ENCODE assay signal across 8 cellular contexts in genomic region chr19:36417752-36418286, GRCh38. TPM values are rescaled to one million over a fixed set of nuclear protein-coding genes. Genes with fewer than 3 reads are reported as not detected.
DNase-seq lines count a peak whose midpoint lies in the region; FAIRE-seq and TF ChIP-seq lines count a peak whose summit lies in the region.

No MANE protein-coding gene starts in this region.

- H3K27ac ChIP-seq in SK-N-MC (no peak overlapping the region), esophagus muscularis mucosa (replicated peaks in 1 of 4) (peak overlapping the region; percentile 90 to 93 (median 92)), prostate gland (peak overlapping the region; percentile 85 to 90)

- H3K4me1 ChIP-seq in esophagus muscularis mucosa: peaks cover 16 to 41% (median 25%) of the 10 kb centered on the region in 4 donors
- H3K4me1 ChIP-seq in prostate gland (replicated peaks): no peaks in the 10 kb centered on the region

- TF ChIP-seq POLR2A in GM12892 (IDR thresholded peaks at IDR 0.05; ENCODE audit: low read depth, low read length) (no peak), esophagus muscularis mucosa (IDR thresholded peaks at IDR 0.05; ENCODE audit: low read depth) (no peak), prostate gland (IDR thresholded peaks at IDR 0.05) (no peak)

- peak overlapping the region; percentile 82 for H3K4me3 ChIP-seq in SK-N-MC
- H3K4me3 ChIP-seq in esophagus muscularis mucosa: peak overlapping the region; percentile 77 to 88 (median 80)
- peak overlapping the region; percentile 64 to 65 for H3K4me3 ChIP-seq in prostate gland

- TF ChIP-seq CTCF in esophagus muscularis mucosa (IDR thresholded peaks at IDR 0.05) (no peak), prostate gland (IDR thresholded peaks at IDR 0.05) (no peak)

- peak overlapping the region; percentile 79 for H3K9ac ChIP-seq in SK-N-MC (ENCODE audit: insufficient read length)

- WGBS in esophagus muscularis mucosa: 1% methylated on average over 10 of the region's 25 CpGs
- 28% methylated on average over 25 of the region's 25 CpGs for WGBS in prostate gland

- H3K27me3 ChIP-seq in esophagus muscularis mucosa: peaks cover 0 to 8% (median 0%) of the 10 kb centered on the region in 4 donors
- no peaks in the 10 kb centered on the region for H3K27me3 ChIP-seq in prostate gland (replicated peaks; ENCODE audit: insufficient read depth)

- H3K9me3 ChIP-seq in SK-N-MC (ENCODE audit: low read depth, low read length) (0 out of 2 replicates have a peak, but pooled peaks cover 1% of the 10 kb centered on the region), esophagus muscularis mucosa (no peaks in the 10 kb centered on the region), prostate gland (no peaks in the 10 kb centered on the region)

- intact Hi-C loops in esophagus muscularis mucosa (cut with DNase I) (no loop called here), prostate gland (cut with DNase I) (no loop called here)

- DNase-seq in GM12892 (ENCODE audit: insufficient read length) (no peak), SK-N-MC (ENCODE audit: low read depth, low spot score) (no peak), esophagus muscularis mucosa (ENCODE audit: extremely low spot score) (no peak), prostate gland (ENCODE audit: low spot score) (no peak), hepatic stellate cell (ENCODE audit: low spot score) (no peak), NCI-H69 (lab: John Stamatoyannopoulos, UW) (no peak), DMS114 treated with DMSO at 0.1 percent for 48 hours (lab: John Stamatoyannopoulos, UW; ENCODE audit: unreplicated experiment) (no peak)
- no peak for DNase-seq in activated effector memory CD4-positive, alpha-beta T cell treated with anti-CD3 and anti-CD28 coated beads, Interleukin-2, amount 50 U/mL, for 16 hours

- TF ChIP-seq EP300 in esophagus muscularis mucosa (IDR thresholded peaks at IDR 0.05): no peak

- FAIRE-seq in GM12892 (lab: Jason Lieb, UNC): peak; percentile 9

- H3K36me3 ChIP-seq in SK-N-MC (ENCODE audit: insufficient read depth, low read length) (peaks cover 17% of the 10 kb centered on the region), esophagus muscularis mucosa (peaks cover 0 to 8% (median 0%) of the 10 kb centered on the region in 4 donors), prostate gland (no peaks in the 10 kb centered on the region)

RNA-seq across cellular contexts. Expression of gene ZFP82, which starts 0.6 kb away (rescaled TPM):
- polyA plus RNA-seq in GM12892 (2012; ENCODE audit: missing spikeins): 4.5 TPM
- total RNA-seq in esophagus muscularis mucosa: 1 to 10 TPM; 3.5 to 6.0 (median 5.8) TPM
- 1 to 10 TPM; 4.3 to 6.3 TPM for total RNA-seq in prostate gland

RNA-seq across cellular contexts. Expression of gene ZFP14, which starts 38.8 kb away (rescaled TPM):
- 2.2 TPM for polyA plus RNA-seq in GM12892 (2012; ENCODE audit: missing spikeins)
- 1 to 10 TPM; 2.5 to 5.8 (median 4.1) TPM for total RNA-seq in esophagus muscularis mucosa
- total RNA-seq in prostate gland: 1 to 10 TPM; 5.2 to 7.2 TPM
